In genomic region chr19:40190891-40191835, GRCh38 we compare ENCODE assay signal across 8 cellular contexts. TPM values are rescaled to one million over a fixed set of nuclear protein-coding genes. Genes with fewer than 3 reads are reported as not detected.
DNase-seq lines count a peak whose midpoint lies in the region; ATAC-seq, FAIRE-seq and TF ChIP-seq lines count a peak whose summit lies in the region.

Gene MAP3K10 (plus strand): TSS chr19:40191426. CDS start chr19:40192032, 606 bp downstream.

- no peaks in the 10 kb centered on the region for H3K36me3 Mint-ChIP-seq in activated naive CD4-positive, alpha-beta T cell treated with anti-CD3 and anti-CD28 coated beads, Interleukin-2, amount 50 U/mL, for 72 hours

- H3K36me3 ChIP-seq in pancreas (no peaks in the 10 kb centered on the region), tibial artery (no peaks in the 10 kb centered on the region)

- peak; percentile 68 for DNase-seq in EL
- DNase-seq in Kasumi-1 (lab: John Stamatoyannopoulos, UW): peak; percentile 52 to 53
- peak; percentile 77 to 82 for DNase-seq in activated naive CD4-positive, alpha-beta T cell treated with anti-CD3 and anti-CD28 coated beads, Interleukin-2, amount 50 U/mL, for 72 hours (ENCODE audit: low spot score in 2 of 2)
- peak; percentile 89 for DNase-seq in Right ventricle myocardium inferior (ENCODE audit: missing footprints)
- peak; percentile 62 to 90 (median 76) for DNase-seq in pancreas
- peak; percentile 71 to 83 for DNase-seq in tibial artery

- no peaks in the 10 kb centered on the region for H3K9me3 Mint-ChIP-seq in activated naive CD4-positive, alpha-beta T cell treated with anti-CD3 and anti-CD28 coated beads, Interleukin-2, amount 50 U/mL, for 72 hours

- intact Hi-C loops in Right ventricle myocardium inferior (cut with DNase I) (loop anchor here (5.0 kb wide), 1 partner anchor 91 kb away; no protein-coding TSS in a partner anchor), pancreas (cut with DNase I) (no loop called here), tibial artery (cut with DNase I; ENCODE audit: low total_unique reads) (no loop called here)

- ATAC-seq in GM21786 (IDR thresholded peaks at IDR 0.05; ENCODE audit: unreplicated experiment) (peak; percentile 73), SK-N-SH treated with all-trans-retinoic acid at 6 μM for 48 hours (peak; percentile 91), Right ventricle myocardium inferior (peak; percentile 95), pancreas (peak; percentile 95 to 96 (median 95))
- ATAC-seq in activated naive CD4-positive, alpha-beta T cell treated with anti-CD3 and anti-CD28 coated beads, Interleukin-2, amount 50 U/mL, for 72 hours: peak; percentile 80 to 90

- peak within 1 kb of the TSS; percentile 84 to 91 (median 88) for H3K27ac ChIP-seq in pancreas
- H3K27ac ChIP-seq in tibial artery: peak within 1 kb of the TSS; percentile 100

- no peak for FAIRE-seq in pancreas (lab: Jason Lieb, UNC)

- peak within 1 kb of the TSS; percentile 92 for H3K27ac Mint-ChIP-seq in activated naive CD4-positive, alpha-beta T cell treated with anti-CD3 and anti-CD28 coated beads, Interleukin-2, amount 50 U/mL, for 72 hours

- H3K27me3 ChIP-seq in pancreas: no peaks in the 10 kb centered on the region
- no peaks in the 10 kb centered on the region for H3K27me3 ChIP-seq in tibial artery

- H3K9me3 ChIP-seq in pancreas (no peaks in the 10 kb centered on the region), tibial artery (no peaks in the 10 kb centered on the region)

- no peak for TF ChIP-seq CTCF in pancreas (IDR thresholded peaks at IDR 0.05)
- TF ChIP-seq CTCF in tibial artery (IDR thresholded peaks at IDR 0.05): no peak

- 1% methylated on average over 63 to 116 of the region's 116 CpGs for WGBS in pancreas, 2 donors

- H3K4me3 ChIP-seq in pancreas (peak within 1 kb of the TSS; percentile 79 to 98 (median 84)), tibial artery (peak within 1 kb of the TSS; percentile 97 to 98)

- H3K4me1 ChIP-seq in pancreas: peaks cover 0 to 8% (median 7%) of the 10 kb centered on the region in 3 donors
- H3K4me1 ChIP-seq in tibial artery: peaks cover 0 to 37% (median 15%) of the 10 kb centered on the region in 4 donors

TF ChIP-seq in SK-N-SH treated with all-trans-retinoic acid at 6 μM for 48 hours, 23 proteins besides CTCF, POLR2A, EP300 and RAD21:
- TF ChIP-seq ZFP3 (CRISPR knock-in tag; IDR thresholded peaks at IDR 0.05) (peak; percentile 73; the same call in 1 of the 2 replicates), RARB (CRISPR knock-in tag; IDR thresholded peaks at IDR 0.05) (no peak)

RNA-seq across cellular contexts. Expression of gene MAP3K10, which starts in this region (rescaled TPM):
- 10 to 100 TPM; 11.1 to 11.6 TPM for total RNA-seq in activated naive CD4-positive, alpha-beta T cell treated with anti-CD3 and anti-CD28 coated beads, Interleukin-2, amount 50 U/mL, for 72 hours
- 22.7 TPM for total RNA-seq in Right ventricle myocardium inferior
- 10 to 100 TPM in 1 of 6 donors, 1 to 10 TPM in 5; 5.9 to 13.7 (median 7.1) TPM for total RNA-seq in pancreas
- polyA plus RNA-seq in pancreas: 10 to 100 TPM; 12.4 to 32.8 TPM

Comparison
In these comparisons a context has a peak if more than half of its experiments do, and no peak if none do; other contexts are left out.
1. Peak in every context shown above with its lines: DNase-seq, ATAC-seq, H3K4me3 ChIP-seq and H3K27ac ChIP-seq.